ENCODE assay signal across 8 cellular contexts in the genomic region with DNA sequence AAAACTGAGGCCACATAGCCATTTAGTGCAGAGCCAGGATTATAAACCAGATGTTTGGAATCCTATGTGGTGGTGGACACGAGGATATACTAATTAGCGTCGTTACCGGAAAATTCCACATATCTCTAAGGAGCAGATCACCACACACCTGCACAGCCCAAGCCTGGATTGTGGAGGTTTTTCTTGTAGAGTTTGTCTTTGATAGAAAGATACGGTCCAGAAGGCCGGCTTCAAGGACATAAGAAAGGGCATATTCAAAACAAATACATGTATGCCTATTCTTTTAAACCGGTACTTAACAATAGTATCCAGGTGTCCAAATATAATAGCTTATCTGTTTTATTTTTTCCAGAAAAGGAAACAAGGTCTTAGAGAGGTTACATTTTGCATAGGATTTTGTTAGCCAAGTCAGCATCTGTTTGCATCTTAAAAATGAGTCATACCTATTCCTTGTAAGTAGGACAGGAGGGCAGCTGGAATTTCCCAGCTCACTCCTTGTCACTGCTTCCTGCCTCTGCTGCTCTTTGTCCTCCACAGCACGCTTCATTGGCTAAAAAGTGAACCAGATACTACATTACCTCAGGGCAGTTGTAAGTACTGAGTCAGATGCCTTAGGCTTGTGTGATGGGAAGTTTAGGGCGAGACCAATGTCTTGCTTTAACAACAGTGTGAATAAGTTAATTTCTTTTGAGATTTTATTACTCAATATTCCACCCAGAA. TPM values are rescaled to one million over a fixed set of nuclear protein-coding genes. Genes with fewer than 3 reads are reported as not detected.
DNase-seq lines count a peak whose midpoint lies in the region; ATAC-seq and TF ChIP-seq lines count a peak whose summit lies in the region.

No MANE protein-coding gene starts in this region.

- intact Hi-C loops in dendritic cell treated with granulocyte-macrophage colony-stimulating factor and Interleukin-4, amounts not matched to agents 40 ng/mL and 50 ng/mL, for 4 days (cut with micrococcal nuclease) = loop anchor here (5.0 kb wide), 3 partner anchors 67 to 158 kb away; a partner anchor contains a TSS
- intact Hi-C loops in ovary (cut with DNase I) = no loop called here

- no peaks in the 10 kb centered on the region for H3K27me3 Mint-ChIP-seq in dendritic cell treated with granulocyte-macrophage colony-stimulating factor and Interleukin-4, amounts not matched to agents 40 ng/mL and 50 ng/mL, for 4 days
- H3K27me3 Mint-ChIP-seq in naive thymus-derived CD8-positive, alpha-beta T cell = no peaks in the 10 kb centered on the region

- no peak overlapping the region for H3K9ac ChIP-seq in NT2/D1 (ENCODE audit: insufficient read length, low read depth)

- H3K9me3 ChIP-seq in NT2/D1 (ENCODE audit: insufficient read depth, low read length) (no peaks in the 10 kb centered on the region), ovary (no peaks in the 10 kb centered on the region)

- no peaks in the 10 kb centered on the region for H3K9me3 Mint-ChIP-seq in dendritic cell treated with granulocyte-macrophage colony-stimulating factor and Interleukin-4, amounts not matched to agents 40 ng/mL and 50 ng/mL, for 4 days
- H3K9me3 Mint-ChIP-seq in naive thymus-derived CD8-positive, alpha-beta T cell = peaks cover 0 to 4% (median 0%) of the 10 kb centered on the region in 9 donors

- H3K36me3 Mint-ChIP-seq in dendritic cell treated with granulocyte-macrophage colony-stimulating factor and Interleukin-4, amounts not matched to agents 40 ng/mL and 50 ng/mL, for 4 days (ENCODE audit: low read depth) = no peaks in the 10 kb centered on the region
- H3K36me3 Mint-ChIP-seq in naive thymus-derived CD8-positive, alpha-beta T cell = no peaks in the 10 kb centered on the region

- POLR2A ChIA-PET in naive thymus-derived CD8-positive, alpha-beta T cell (lab: Charles Lee) = interaction anchor here (1.3 kb wide), 2 partner anchors 160 to 173 kb away, joined by 3 read pairs; a partner anchor contains a TSS

- H3K27ac ChIP-seq in ovary = no peak overlapping the region

- no peak for TF ChIP-seq POLR2A in ovary (IDR thresholded peaks at IDR 0.05)

- no peak for TF ChIP-seq CTCF in ovary (IDR thresholded peaks at IDR 0.05)

- peaks cover 54% of the 10 kb centered on the region for H3K4me1 Mint-ChIP-seq in dendritic cell treated with granulocyte-macrophage colony-stimulating factor and Interleukin-4, amounts not matched to agents 40 ng/mL and 50 ng/mL, for 4 days (ENCODE audit: low read depth)
- peaks cover 14 to 35% (median 27%) of the 10 kb centered on the region in 4 donors for H3K4me1 Mint-ChIP-seq in naive thymus-derived CD8-positive, alpha-beta T cell

- no peak overlapping the region for H3K4me3 Mint-ChIP-seq in dendritic cell treated with granulocyte-macrophage colony-stimulating factor and Interleukin-4, amounts not matched to agents 40 ng/mL and 50 ng/mL, for 4 days
- H3K4me3 Mint-ChIP-seq in naive thymus-derived CD8-positive, alpha-beta T cell = no peak overlapping the region

- H3K27me3 ChIP-seq in NT2/D1 (ENCODE audit: insufficient read depth, insufficient read length) (no peaks in the 10 kb centered on the region), ovary (no peaks in the 10 kb centered on the region)

- WGBS in ovary, 3 donors = 64 to 69% (median 69%) methylated on average over 9 of the region's 9 CpGs

- TF ChIP-seq EP300 in ovary (IDR thresholded peaks at IDR 0.05) = no peak

- peak overlapping the region; percentile 99 for H3K27ac Mint-ChIP-seq in dendritic cell treated with granulocyte-macrophage colony-stimulating factor and Interleukin-4, amounts not matched to agents 40 ng/mL and 50 ng/mL, for 4 days
- peak overlapping the region in 6 of 10 donors; percentile 30 to 95 (median 60) for H3K27ac Mint-ChIP-seq in naive thymus-derived CD8-positive, alpha-beta T cell

- H3K36me3 ChIP-seq in NT2/D1 (ENCODE audit: insufficient read depth, insufficient read length, low read length) (no peaks in the 10 kb centered on the region), ovary (no peaks in the 10 kb centered on the region)

- H3K4me3 ChIP-seq in NT2/D1 (ENCODE audit: insufficient read length, low read depth) = no peak overlapping the region
- H3K4me3 ChIP-seq in ovary = no peak overlapping the region

- peaks cover 4% of the 10 kb centered on the region for H3K4me1 ChIP-seq in NT2/D1 (ENCODE audit: insufficient read depth, insufficient read length)
- peaks cover 6% of the 10 kb centered on the region for H3K4me1 ChIP-seq in ovary (ENCODE audit: insufficient read depth)

- peak; percentile 23 for ATAC-seq in GM21619 (IDR thresholded peaks at IDR 0.05; ENCODE audit: unreplicated experiment)
- ATAC-seq in naive thymus-derived CD8-positive, alpha-beta T cell = no peak

- DNase-seq in DMS53 (lab: John Stamatoyannopoulos, UW) = peak; percentile 85
- peak; percentile 68 for DNase-seq in NT2/D1 (ENCODE audit: low read depth, low spot score)
- DNase-seq in naive thymus-derived CD8-positive, alpha-beta T cell = no peak
- DNase-seq in cerebellar cortex (ENCODE audit: low spot score) = no peak
- no peak for DNase-seq in NCI-H1092 (lab: John Stamatoyannopoulos, UW)
- DNase-seq in ovary = no peak

RNA-seq across cellular contexts. Expression of a gene that starts 3.6 kb away (rescaled TPM):
- total RNA-seq in naive thymus-derived CD8-positive, alpha-beta T cell = not detected
- polyA plus RNA-seq in naive thymus-derived CD8-positive, alpha-beta T cell = not detected
- 1 to 10 TPM in 1 of 7 donors, under 1 TPM in 6; 0.12 to 1.4 (median 0.48) TPM for total RNA-seq in ovary
- under 1 TPM; 0.12 to 0.48 TPM for polyA plus RNA-seq in ovary

Comparison
In these comparisons a context has a peak if more than half of its experiments do, and no peak if none do; other contexts are left out.
1. DNase-seq: peak in DMS53 (single experiment) and NT2/D1 (single experiment); none in naive thymus-derived CD8-positive, alpha-beta T cell (0 of 10), cerebellar cortex (single experiment), NCI-H1092 (single experiment) and ovary (0 of 5).